ENCODE assay signal across 22 cellular contexts in the genomic region with DNA sequence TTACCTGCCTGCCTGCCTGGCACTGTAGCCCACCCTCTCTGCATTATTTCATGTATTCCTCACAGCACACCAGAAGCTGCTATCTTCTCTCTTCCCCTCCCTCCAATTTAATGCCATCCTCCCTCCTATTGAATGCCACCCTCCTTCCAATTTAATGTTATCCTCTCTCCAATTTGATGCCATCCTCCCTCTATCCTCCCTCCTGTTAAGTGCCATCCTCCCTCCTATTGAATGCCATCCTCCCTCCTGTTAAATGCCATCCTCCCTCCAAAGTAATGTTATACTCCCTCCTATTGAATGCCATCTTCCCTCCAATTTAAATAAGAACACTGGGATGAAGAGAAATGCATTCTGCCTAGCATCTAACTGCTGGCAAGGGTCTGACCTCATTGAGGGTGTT. TPM values are rescaled to one million over a fixed set of nuclear protein-coding genes. Genes with fewer than 3 reads are reported as not detected.
DNase-seq lines count a peak whose midpoint lies in the region; ATAC-seq and TF ChIP-seq lines count a peak whose summit lies in the region.
"Had no signal": no experiment of that assay in that cellular context is flagged by ENCODE, and none has a peak within 500 bp of the region (broad histone marks: within the 10 kb centered on the region; RNA-seq: fewer than 3 reads in every experiment).

No MANE protein-coding gene starts in this region.

- TF ChIP-seq CTCF in esophagus muscularis mucosa (IDR thresholded peaks at IDR 0.05) (no peak), left lung (IDR thresholded peaks at IDR 0.05) (no peak)

- H3K9me3 ChIP-seq in esophagus muscularis mucosa (no peaks in the 10 kb centered on the region), left lung (no peaks in the 10 kb centered on the region)
- H3K9me3 ChIP-seq: ovary had no signal

- ATAC-seq in T-cell (replicated peaks in 1 of 4) (no peak), HG02938 (IDR thresholded peaks at IDR 0.05; ENCODE audit: unreplicated experiment) (no peak), left lung (no peak)
- no peak for ATAC-seq in stimulated activated naive CD8-positive, alpha-beta T cell treated with anti-CD3 and anti-CD28 coated beads, Interleukin-15, amount 100 ng/mL, for 72 hours
- ATAC-seq: GM12878, Right ventricle myocardium inferior had no signal

- DNase-seq in T-helper 2 cell treated with Interferon-gamma antibody and Interleukin-4, amounts not matched to agents 5 μg/mL and 100 μg/mL, for 36 hours (ENCODE audit: low spot score): no peak
- DNase-seq in T-helper 2 cell (no peak), T-cell (no peak), esophagus muscularis mucosa (ENCODE audit: extremely low spot score) (no peak), left lung (no peak), NCI-H1105 (lab: John Stamatoyannopoulos, UW) (no peak)
- no peak for DNase-seq in stimulated activated naive CD8-positive, alpha-beta T cell treated with anti-CD3 and anti-CD28 coated beads, Interleukin-15, amount 100 ng/mL, for 72 hours
- DNase-seq: 8988T; activated CD4-positive, alpha-beta memory T cell treated with anti-CD3 and anti-CD28 coated beads for 36 hours; EL; glutamatergic neuron; HCEC 1CT; islet precursor cell; mesenchymal stem cell; NCI-H1092 treated with DMSO at 0.1 percent for 48 hours; NCI-H2171 treated with DMSO at 0.1 percent for 48 hours; NK-92 treated with Interleukin-12 subunit alpha and Interleukin-12 subunit beta, amount 100 ng/mL, for 24 hours; ovary; T1000 had no signal

- H3K4me1 ChIP-seq in esophagus muscularis mucosa (peaks cover 20 to 71% (median 67%) of the 10 kb centered on the region in 4 donors), left lung (peaks cover 25 to 41% of the 10 kb centered on the region in 2 donors)

- no peaks in the 10 kb centered on the region for H3K27me3 Mint-ChIP-seq in T-helper 2 cell treated with Interferon-gamma antibody and Interleukin-4, amounts not matched to agents 5 μg/mL and 100 μg/mL, for 36 hours (ENCODE audit: low read depth)
- no peaks in the 10 kb centered on the region for H3K27me3 Mint-ChIP-seq in T-cell
- no peaks in the 10 kb centered on the region for H3K27me3 Mint-ChIP-seq in stimulated activated naive CD8-positive, alpha-beta T cell treated with anti-CD3 and anti-CD28 coated beads, Interleukin-15, amount 100 ng/mL, for 72 hours
- H3K27me3 Mint-ChIP-seq: activated CD4-positive, alpha-beta memory T cell treated with anti-CD3 and anti-CD28 coated beads for 36 hours had no signal

- no peaks in the 10 kb centered on the region for H3K9me3 Mint-ChIP-seq in T-helper 2 cell treated with Interferon-gamma antibody and Interleukin-4, amounts not matched to agents 5 μg/mL and 100 μg/mL, for 36 hours
- H3K9me3 Mint-ChIP-seq in T-cell: no peaks in the 10 kb centered on the region
- H3K9me3 Mint-ChIP-seq in stimulated activated naive CD8-positive, alpha-beta T cell treated with anti-CD3 and anti-CD28 coated beads, Interleukin-15, amount 100 ng/mL, for 72 hours: peaks cover 13 to 20% of the 10 kb centered on the region in 2 donors
- H3K9me3 Mint-ChIP-seq: activated CD4-positive, alpha-beta memory T cell treated with anti-CD3 and anti-CD28 coated beads for 36 hours had no signal

- TF ChIP-seq EP300 in esophagus muscularis mucosa (IDR thresholded peaks at IDR 0.05): no peak

- H3K4me3 ChIP-seq in esophagus muscularis mucosa (no peak overlapping the region), left lung (no peak overlapping the region)
- H3K4me3 ChIP-seq: GM12878, ovary had no signal

- no peak for TF ChIP-seq POLR2A in esophagus muscularis mucosa (IDR thresholded peaks at IDR 0.05; ENCODE audit: low read depth)

- H3K27ac ChIP-seq in esophagus muscularis mucosa (replicated peaks in 1 of 4) (peak overlapping the region; percentile 90 to 94 (median 92)), left lung (no peak overlapping the region)
- H3K27ac ChIP-seq: ovary had no signal

- POLR2A ChIA-PET in T-cell (lab: Charles Lee): no interaction called here

- peak overlapping the region; percentile 63 for H3K4me3 Mint-ChIP-seq in T-helper 2 cell treated with Interferon-gamma antibody and Interleukin-4, amounts not matched to agents 5 μg/mL and 100 μg/mL, for 36 hours
- peak overlapping the region in 2 of 3 donors; percentile 17 to 97 for H3K4me3 Mint-ChIP-seq in T-cell
- peak overlapping the region; percentile 58 to 96 for H3K4me3 Mint-ChIP-seq in stimulated activated naive CD8-positive, alpha-beta T cell treated with anti-CD3 and anti-CD28 coated beads, Interleukin-15, amount 100 ng/mL, for 72 hours

- H3K27ac Mint-ChIP-seq in T-helper 2 cell treated with Interferon-gamma antibody and Interleukin-4, amounts not matched to agents 5 μg/mL and 100 μg/mL, for 36 hours: peak overlapping the region; percentile 16
- peak overlapping the region; percentile 98 to 100 for H3K27ac Mint-ChIP-seq in T-cell
- peak overlapping the region; percentile 85 to 86 for H3K27ac Mint-ChIP-seq in stimulated activated naive CD8-positive, alpha-beta T cell treated with anti-CD3 and anti-CD28 coated beads, Interleukin-15, amount 100 ng/mL, for 72 hours

- peaks cover 67% of the 10 kb centered on the region for H3K36me3 Mint-ChIP-seq in T-helper 2 cell treated with Interferon-gamma antibody and Interleukin-4, amounts not matched to agents 5 μg/mL and 100 μg/mL, for 36 hours (ENCODE audit: low read depth)
- peaks cover 27% of the 10 kb centered on the region for H3K36me3 Mint-ChIP-seq in T-cell

- CTCF ChIA-PET in T-cell (lab: Charles Lee): no interaction called here

- H3K36me3 ChIP-seq in esophagus muscularis mucosa (peaks cover 0 to 4% (median 0%) of the 10 kb centered on the region in 4 donors), left lung (no peaks in the 10 kb centered on the region)
- H3K36me3 ChIP-seq: ovary had no signal

- intact Hi-C loops in esophagus muscularis mucosa (cut with DNase I): no loop called here
- intact Hi-C loops in left lung (cut with DNase I): no loop called here

- peaks cover 85% of the 10 kb centered on the region for H3K4me1 Mint-ChIP-seq in T-helper 2 cell treated with Interferon-gamma antibody and Interleukin-4, amounts not matched to agents 5 μg/mL and 100 μg/mL, for 36 hours (ENCODE audit: low read depth)
- peaks cover 91 to 94% (median 94%) of the 10 kb centered on the region in 3 donors for H3K4me1 Mint-ChIP-seq in T-cell
- peaks cover 100% of the 10 kb centered on the region for H3K4me1 Mint-ChIP-seq in stimulated activated naive CD8-positive, alpha-beta T cell treated with anti-CD3 and anti-CD28 coated beads, Interleukin-15, amount 100 ng/mL, for 72 hours

- no peaks in the 10 kb centered on the region for H3K27me3 ChIP-seq in esophagus muscularis mucosa
- peaks cover 0 to 8% of the 10 kb centered on the region in 2 donors for H3K27me3 ChIP-seq in left lung
- H3K27me3 ChIP-seq: ovary had no signal

RNA-seq across cellular contexts. Expression of a gene that starts 11.1 kb away (rescaled TPM):
- total RNA-seq in T-cell: 10 to 100 TPM; 37.3 to 65.5 (median 53.4) TPM
- 10 to 100 TPM; 23.9 to 51.9 (median 32.6) TPM for total RNA-seq in esophagus muscularis mucosa
- total RNA-seq in left lung: 10 to 100 TPM; 25.4 to 46.1 TPM

Comparison
In these comparisons a context has a peak if more than half of its experiments do, and no peak if none do; other contexts are left out.
1. H3K27ac Mint-ChIP-seq: peak in every context shown above with its lines; median percentile 99 in T-cell; 86 in stimulated activated naive CD8-positive, alpha-beta T cell treated with anti-CD3 and anti-CD28 coated beads, Interleukin-15, amount 100 ng/mL, for 72 hours; 16 in T-helper 2 cell treated with Interferon-gamma antibody and Interleukin-4, amounts not matched to agents 5 μg/mL and 100 μg/mL, for 36 hours.
2. H3K27ac ChIP-seq: peak in esophagus muscularis mucosa (4 of 4); none in left lung (0 of 2).
3. Peak in every context shown above with its lines, with median percentiles within 50 percentile points of each other: H3K4me3 Mint-ChIP-seq.